Comparison of ENCODE assay signal across 9 cellular contexts in genomic region chr7:22447759-22448158, GRCh38. TPM values are rescaled to one million over a fixed set of nuclear protein-coding genes. Genes with fewer than 3 reads are reported as not detected.
DNase-seq lines count a peak whose midpoint lies in the region; ATAC-seq lines count a peak whose summit lies in the region.
"Had no signal": no experiment of that assay in that cellular context is flagged by ENCODE, and none has a peak within 500 bp of the region (broad histone marks: within the 10 kb centered on the region; RNA-seq: fewer than 3 reads in every experiment).

No MANE protein-coding gene starts in this region.

- H3K4me3 Mint-ChIP-seq in activated T-helper 2 cell treated with anti-CD3 and anti-CD28 coated beads, Interferon-gamma antibody, Interleukin-2, Interleukin-4, amounts not matched to agents 10 μg/mL and 5 μg/mL and 100 μg/mL, durations not matched to agents 14 hours and 24 hours and 36 hours (ENCODE audit: low read depth): no peak overlapping the region
- H3K4me3 Mint-ChIP-seq: activated naive CD4-positive, alpha-beta T cell treated with anti-CD3 and anti-CD28 coated beads, Interleukin-2, amount 50 U/mL, for 24 hours had no signal

- intact Hi-C loops in activated T-helper 2 cell treated with anti-CD3 and anti-CD28 coated beads, Interferon-gamma antibody, Interleukin-2, Interleukin-4, amounts not matched to agents 10 μg/mL and 5 μg/mL and 100 μg/mL, durations not matched to agents 14 hours and 24 hours and 36 hours (cut with micrococcal nuclease): loop anchor here (5.0 to 10.0 kb wide), 4 partner anchors 217 to 1090 kb away; no protein-coding TSS in a partner anchor

- no peaks in the 10 kb centered on the region for H3K9me3 Mint-ChIP-seq in activated T-helper 2 cell treated with anti-CD3 and anti-CD28 coated beads, Interferon-gamma antibody, Interleukin-2, Interleukin-4, amounts not matched to agents 10 μg/mL and 5 μg/mL and 100 μg/mL, durations not matched to agents 14 hours and 24 hours and 36 hours
- H3K9me3 Mint-ChIP-seq: activated naive CD4-positive, alpha-beta T cell treated with anti-CD3 and anti-CD28 coated beads, Interleukin-2, amount 50 U/mL, for 24 hours had no signal

- ATAC-seq in GM18909 (IDR thresholded peaks at IDR 0.05; ENCODE audit: poor library complexity, unreplicated experiment) (peak; percentile 76), HG02852 (IDR thresholded peaks at IDR 0.05; ENCODE audit: unreplicated experiment) (peak; percentile 82)

- H3K36me3 Mint-ChIP-seq in activated T-helper 2 cell treated with anti-CD3 and anti-CD28 coated beads, Interferon-gamma antibody, Interleukin-2, Interleukin-4, amounts not matched to agents 10 μg/mL and 5 μg/mL and 100 μg/mL, durations not matched to agents 14 hours and 24 hours and 36 hours (ENCODE audit: low read depth): no peaks in the 10 kb centered on the region
- H3K36me3 Mint-ChIP-seq: activated naive CD4-positive, alpha-beta T cell treated with anti-CD3 and anti-CD28 coated beads, Interleukin-2, amount 50 U/mL, for 24 hours had no signal

- no peak overlapping the region for H3K27ac ChIP-seq in caudate nucleus (ENCODE audit: low read depth, low read length)

- H3K27ac Mint-ChIP-seq in activated T-helper 2 cell treated with anti-CD3 and anti-CD28 coated beads, Interferon-gamma antibody, Interleukin-2, Interleukin-4, amounts not matched to agents 10 μg/mL and 5 μg/mL and 100 μg/mL, durations not matched to agents 14 hours and 24 hours and 36 hours: no peak overlapping the region
- H3K27ac Mint-ChIP-seq: activated naive CD4-positive, alpha-beta T cell treated with anti-CD3 and anti-CD28 coated beads, Interleukin-2, amount 50 U/mL, for 24 hours had no signal

- peaks cover 38% of the 10 kb centered on the region for H3K27me3 Mint-ChIP-seq in activated T-helper 2 cell treated with anti-CD3 and anti-CD28 coated beads, Interferon-gamma antibody, Interleukin-2, Interleukin-4, amounts not matched to agents 10 μg/mL and 5 μg/mL and 100 μg/mL, durations not matched to agents 14 hours and 24 hours and 36 hours (ENCODE audit: low read depth)

- H3K4me1 Mint-ChIP-seq in activated T-helper 2 cell treated with anti-CD3 and anti-CD28 coated beads, Interferon-gamma antibody, Interleukin-2, Interleukin-4, amounts not matched to agents 10 μg/mL and 5 μg/mL and 100 μg/mL, durations not matched to agents 14 hours and 24 hours and 36 hours (ENCODE audit: low read depth): peaks cover 26% of the 10 kb centered on the region

- DNase-seq in COLO668 (lab: John Stamatoyannopoulos, UW; ENCODE audit: unreplicated experiment) (peak; percentile 82), NCI-H2029 (lab: John Stamatoyannopoulos, UW) (peak; percentile 95), caudate nucleus (lab: John Stamatoyannopoulos, UW) (no peak), NCI-H82 (lab: John Stamatoyannopoulos, UW) (no peak), 8988T (no peak)
- no peak for DNase-seq in activated T-helper 2 cell treated with anti-CD3 and anti-CD28 coated beads, Interferon-gamma antibody, Interleukin-2, Interleukin-4, amounts not matched to agents 10 μg/mL and 5 μg/mL and 100 μg/mL, durations not matched to agents 14 hours and 24 hours and 36 hours (ENCODE audit: low spot score)

RNA-seq across cellular contexts. Expression of gene STEAP1B, which starts 52.2 kb away (rescaled TPM):
- total RNA-seq in activated T-helper 2 cell treated with anti-CD3 and anti-CD28 coated beads, Interferon-gamma antibody, Interleukin-2, Interleukin-4, amounts not matched to agents 10 μg/mL and 5 μg/mL and 100 μg/mL, durations not matched to agents 14 hours and 24 hours and 36 hours: 0.30 and 0.32 TPM in 2 replicates

Comparison
In these comparisons a context has a peak if more than half of its experiments do, and no peak if none do; other contexts are left out.
1. DNase-seq: peak in COLO668 (single experiment) and NCI-H2029 (single experiment); none in activated T-helper 2 cell treated with anti-CD3 and anti-CD28 coated beads, Interferon-gamma antibody, Interleukin-2, Interleukin-4, amounts not matched to agents 10 μg/mL and 5 μg/mL and 100 μg/mL, durations not matched to agents 14 hours and 24 hours and 36 hours (single experiment), caudate nucleus (0 of 61), NCI-H82 (single experiment) and 8988T (single experiment).